In the genomic region with DNA sequence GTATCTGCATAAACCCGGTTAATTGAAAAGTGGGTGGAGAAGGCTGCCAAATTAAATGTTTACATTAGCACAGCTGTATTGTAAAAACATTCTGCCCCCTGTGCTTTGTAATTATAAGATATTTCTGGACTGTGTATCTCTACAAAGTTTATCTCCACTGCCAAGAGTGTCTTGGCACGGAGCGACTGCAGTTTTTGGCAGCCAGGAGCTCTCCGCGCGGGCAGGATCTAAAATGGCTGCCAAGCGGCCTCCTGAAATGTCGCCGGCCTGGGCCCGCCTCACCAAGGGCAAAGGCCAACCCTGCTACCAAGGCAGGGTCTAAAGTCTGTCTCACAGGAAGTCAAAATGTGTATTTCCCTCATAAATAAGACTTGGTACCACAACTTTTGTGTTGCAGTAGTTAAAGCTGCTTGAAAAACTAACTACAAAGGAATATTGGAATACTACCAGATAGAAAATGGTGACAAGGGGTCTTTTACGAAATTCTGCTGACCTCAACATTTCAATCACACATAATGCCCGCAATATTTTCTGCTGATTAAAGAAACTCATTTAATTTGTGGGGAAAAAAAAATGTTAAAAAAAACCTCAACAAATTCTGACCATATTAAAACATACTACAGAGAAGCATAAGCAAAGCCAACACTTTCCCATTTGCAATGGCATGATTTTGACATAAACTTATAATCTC, we compare ENCODE assay signal across 9 cellular contexts.
DNase-seq lines count a peak whose midpoint lies in the region; ATAC-seq and TF ChIP-seq lines count a peak whose summit lies in the region.
"Had no signal": no experiment of that assay in that cellular context is flagged by ENCODE, and none has a peak within 500 bp of the region (broad histone marks: within the 10 kb centered on the region; RNA-seq: fewer than 3 reads in every experiment).

No MANE protein-coding gene starts in this region.

- H3K4me1 ChIP-seq in transverse colon, result peaks cover 4 to 55% (median 24%) of the 10 kb centered on the region in 4 donors

- no peak for TF ChIP-seq EP300 in transverse colon (IDR thresholded peaks at IDR 0.05; ENCODE audit: low read depth)

- H3K9me3 Mint-ChIP-seq in nephron progenitor cell, result no peaks in the 10 kb centered on the region
- H3K9me3 Mint-ChIP-seq: activated naive CD4-positive, alpha-beta T cell treated with anti-CD3 and anti-CD28 coated beads, Interleukin-2, amount 50 U/mL, for 24 hours had no signal

- peaks cover 4% of the 10 kb centered on the region for H3K27me3 Mint-ChIP-seq in nephron progenitor cell (ENCODE audit: low read depth, poor library complexity)
- H3K27me3 Mint-ChIP-seq: activated naive CD4-positive, alpha-beta T cell treated with anti-CD3 and anti-CD28 coated beads, Interleukin-2, amount 50 U/mL, for 24 hours had no signal

- H3K4me1 Mint-ChIP-seq in nephron progenitor cell, result peaks cover 13% of the 10 kb centered on the region
- H3K4me1 Mint-ChIP-seq: activated naive CD4-positive, alpha-beta T cell treated with anti-CD3 and anti-CD28 coated beads, Interleukin-2, amount 50 U/mL, for 24 hours had no signal

- H3K4me3 ChIP-seq in transverse colon, result peak overlapping the region in 1 of 4 donors; percentile 26

- H3K27ac ChIP-seq in transverse colon, result peak overlapping the region; percentile 70 to 76 (median 73)

- no peaks in the 10 kb centered on the region for H3K36me3 Mint-ChIP-seq in nephron progenitor cell (ENCODE audit: low read depth)
- H3K36me3 Mint-ChIP-seq: activated naive CD4-positive, alpha-beta T cell treated with anti-CD3 and anti-CD28 coated beads, Interleukin-2, amount 50 U/mL, for 24 hours had no signal

- 25 to 67% methylated on average over 3 to 12 of the region's 12 CpGs for WGBS in transverse colon (ENCODE audit: low coverage in 1 of 2), 2 donors

- TF ChIP-seq CTCF in transverse colon (IDR thresholded peaks at IDR 0.05), result no peak
- no peak for TF ChIP-seq CTCF in nephron progenitor cell (IDR thresholded peaks at IDR 0.05)

- ATAC-seq in esophagus mucosa, result peak; percentile 49
- ATAC-seq in GM21526 (IDR thresholded peaks at IDR 0.05; ENCODE audit: low FRiP score, unreplicated experiment), result no peak

- H3K4me3 Mint-ChIP-seq in nephron progenitor cell, result no peak overlapping the region
- H3K4me3 Mint-ChIP-seq: activated naive CD4-positive, alpha-beta T cell treated with anti-CD3 and anti-CD28 coated beads, Interleukin-2, amount 50 U/mL, for 24 hours had no signal

- in situ Hi-C loops in transverse colon (cut with MboI; ENCODE audit: low pct_ligation_motif_present in 1 of 4, low pct_unique_long_range_greater_than_20kb in 1 of 4, low sequenced_read_pairs in 3 of 4), result no loop called here

- intact Hi-C loops in transverse colon (cut with DNase I; ENCODE audit: low total_unique reads), result loop anchor here (1.0 kb wide), 1 partner anchor 38 kb away; no protein-coding TSS in a partner anchor

- no peak for TF ChIP-seq POLR2A in transverse colon (IDR thresholded peaks at IDR 0.05)

- no peak overlapping the region for H3K27ac Mint-ChIP-seq in nephron progenitor cell
- H3K27ac Mint-ChIP-seq: activated naive CD4-positive, alpha-beta T cell treated with anti-CD3 and anti-CD28 coated beads, Interleukin-2, amount 50 U/mL, for 24 hours had no signal

- H3K27me3 ChIP-seq in transverse colon, result no peaks in the 10 kb centered on the region

- no peaks in the 10 kb centered on the region for H3K36me3 ChIP-seq in transverse colon

- no peaks in the 10 kb centered on the region for H3K9me3 ChIP-seq in transverse colon

- peak; percentile 100 for DNase-seq in NCI-H446 (lab: John Stamatoyannopoulos, UW)
- DNase-seq in middle frontal gyrus (ENCODE audit: extremely low spot score, low spot score), result peak; percentile 68
- DNase-seq in transverse colon, result peak; percentile 75
- no peak for DNase-seq in nephron progenitor cell
- no peak for DNase-seq in A172 (ENCODE audit: low spot score)
- no peak for DNase-seq in D341Med (ENCODE audit: low spot score)

Comparison
In these comparisons a context has a peak if more than half of its experiments do, and no peak if none do; other contexts are left out.
1. DNase-seq: peak in NCI-H446 (2 of 2), middle frontal gyrus (single experiment) and transverse colon (single experiment); none in nephron progenitor cell (single experiment), A172 (single experiment) and D341Med (single experiment).